16 cellular contexts compared by ENCODE assay signal in the genomic region with DNA sequence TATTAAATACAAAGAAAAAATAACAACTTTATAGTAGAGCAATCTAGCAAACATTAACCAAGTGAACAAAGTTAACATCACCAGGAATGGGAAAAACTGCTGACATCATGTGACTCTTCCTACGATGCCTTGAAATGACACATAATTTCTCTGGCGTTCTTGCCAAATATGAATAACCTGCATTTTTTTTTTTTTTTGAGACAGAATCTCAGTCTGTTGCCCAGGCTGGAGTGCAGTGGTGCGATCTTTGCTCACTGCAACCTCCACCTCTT.
A peak's percentile ranks its signal among the peaks of the same experiment; 100 is the strongest.
DNase-seq lines count a peak whose midpoint lies in the region; ATAC-seq and TF ChIP-seq lines count a peak whose summit lies in the region.
"Had no signal": no experiment of that assay in that cellular context is flagged by ENCODE, and none has a peak within 500 bp of the region (broad histone marks: within the 10 kb centered on the region; RNA-seq: fewer than 3 reads in every experiment).

No MANE protein-coding gene starts in this region.

- H3K36me3 ChIP-seq in brain microvascular endothelial cell (replicated peaks) (no peaks in the 10 kb centered on the region), gastroesophageal sphincter (no peaks in the 10 kb centered on the region)
- H3K36me3 ChIP-seq: colonic mucosa had no signal

- H3K27ac ChIP-seq in brain microvascular endothelial cell (peak overlapping the region; percentile 63), gastroesophageal sphincter (peak overlapping the region; percentile 85 to 96 (median 90))
- H3K27ac ChIP-seq: colonic mucosa, KMS-11 had no signal

- H3K4me1 Mint-ChIP-seq in natural killer cell (peaks cover 8 to 11% of the 10 kb centered on the region in 2 donors), nephron progenitor cell (peaks cover 18% of the 10 kb centered on the region)

- no peak overlapping the region for H3K4me3 Mint-ChIP-seq in natural killer cell
- H3K4me3 Mint-ChIP-seq in nephron progenitor cell: no peak overlapping the region
- H3K4me3 Mint-ChIP-seq: activated CD4-positive, alpha-beta T cell treated with anti-CD3 and anti-CD28 coated beads for 36 hours; CD8-positive, alpha-beta memory T cell; GM23338 had no signal

- no peaks in the 10 kb centered on the region for H3K27me3 ChIP-seq in brain microvascular endothelial cell (replicated peaks)
- H3K27me3 ChIP-seq in gastroesophageal sphincter: no peaks in the 10 kb centered on the region
- H3K27me3 ChIP-seq: colonic mucosa had no signal

- H3K9me3 ChIP-seq in gastroesophageal sphincter: no peaks in the 10 kb centered on the region
- H3K9me3 ChIP-seq: colonic mucosa had no signal

- intact Hi-C loops in natural killer cell (cut with micrococcal nuclease): no loop called here

- in situ Hi-C loops in brain microvascular endothelial cell (cut with HindIII; ENCODE audit: low pct_ligation_motif_present, low sequenced_read_pairs): no loop called here

- ATAC-seq in gastroesophageal sphincter (no peak), natural killer cell (no peak)
- ATAC-seq: activated CD4-positive, alpha-beta T cell treated with anti-CD3 and anti-CD28 coated beads for 36 hours; GM23338 had no signal

- TF ChIP-seq CTCF in brain microvascular endothelial cell (IDR thresholded peaks at IDR 0.05; ENCODE audit: low read depth, low read length, missing control alignments) (no peak), gastroesophageal sphincter (IDR thresholded peaks at IDR 0.05) (no peak), natural killer cell (IDR thresholded peaks at IDR 0.05) (no peak), nephron progenitor cell (IDR thresholded peaks at IDR 0.05) (no peak)

- H3K4me3 ChIP-seq in brain microvascular endothelial cell (ENCODE audit: low read depth, low read length) (no peak overlapping the region), gastroesophageal sphincter (no peak overlapping the region)
- H3K4me3 ChIP-seq: colonic mucosa, GM23338 had no signal

- H3K36me3 Mint-ChIP-seq in natural killer cell (no peaks in the 10 kb centered on the region), nephron progenitor cell (ENCODE audit: low read depth) (peaks cover 16% of the 10 kb centered on the region)

- no peak for TF ChIP-seq EP300 in gastroesophageal sphincter (IDR thresholded peaks at IDR 0.05)

- peak; percentile 80 for DNase-seq in HCEC 1CT
- peak; percentile 29 for DNase-seq in brain microvascular endothelial cell
- peak; percentile 64 for DNase-seq in stromal cell of bone marrow (ENCODE audit: low read depth)
- DNase-seq in natural killer cell: no peak
- DNase-seq in RPMI8226: no peak
- DNase-seq in D341Med (ENCODE audit: low spot score): no peak
- DNase-seq in nephron progenitor cell: no peak
- DNase-seq: activated CD4-positive, alpha-beta T cell treated with anti-CD3 and anti-CD28 coated beads for 36 hours; activated T-cell treated with anti-CD3 and anti-CD28 coated beads, Interleukin-2, amount 50 U/mL, for 1 hour; CD8-positive, alpha-beta memory T cell; colonic mucosa; NCI-H446 treated with DMSO at 0.1 percent for 48 hours; stimulated activated CD4-positive, alpha-beta T cell treated with anti-CD3 and anti-CD28 coated beads, Interleukin-2, amount 100 ng/mL, for 48 hours had no signal

- no peak for TF ChIP-seq POLR2A in gastroesophageal sphincter (IDR thresholded peaks at IDR 0.05)

- H3K27me3 Mint-ChIP-seq in natural killer cell (ENCODE audit: low read depth in 2 of 2) (no peaks in the 10 kb centered on the region), nephron progenitor cell (ENCODE audit: low read depth, poor library complexity) (no peaks in the 10 kb centered on the region)
- H3K27me3 Mint-ChIP-seq: activated CD4-positive, alpha-beta T cell treated with anti-CD3 and anti-CD28 coated beads for 36 hours; CD8-positive, alpha-beta memory T cell had no signal

- H3K4me1 ChIP-seq in gastroesophageal sphincter: peaks cover 0 to 44% (median 10%) of the 10 kb centered on the region in 3 donors

- 21 to 34% methylated on average over 3 of the region's 3 CpGs for WGBS in gastroesophageal sphincter (ENCODE audit: low coverage in 1 of 2), 2 donors

- H3K27ac Mint-ChIP-seq in natural killer cell (no peak overlapping the region), nephron progenitor cell (no peak overlapping the region)
- H3K27ac Mint-ChIP-seq: activated CD4-positive, alpha-beta T cell treated with anti-CD3 and anti-CD28 coated beads for 36 hours; GM23338 had no signal

- H3K9me3 Mint-ChIP-seq in natural killer cell (no peaks in the 10 kb centered on the region), nephron progenitor cell (no peaks in the 10 kb centered on the region)
- H3K9me3 Mint-ChIP-seq: CD8-positive, alpha-beta memory T cell; GM23338 had no signal

Comparison
In these comparisons a context has a peak if more than half of its experiments do, and no peak if none do; other contexts are left out.
1. DNase-seq: peak in HCEC 1CT (single experiment), brain microvascular endothelial cell (single experiment) and stromal cell of bone marrow (single experiment); none in natural killer cell (single experiment), RPMI8226 (single experiment), D341Med (single experiment) and nephron progenitor cell (single experiment).